Comparison of ENCODE assay signal across 1 cellular context in the genomic region with DNA sequence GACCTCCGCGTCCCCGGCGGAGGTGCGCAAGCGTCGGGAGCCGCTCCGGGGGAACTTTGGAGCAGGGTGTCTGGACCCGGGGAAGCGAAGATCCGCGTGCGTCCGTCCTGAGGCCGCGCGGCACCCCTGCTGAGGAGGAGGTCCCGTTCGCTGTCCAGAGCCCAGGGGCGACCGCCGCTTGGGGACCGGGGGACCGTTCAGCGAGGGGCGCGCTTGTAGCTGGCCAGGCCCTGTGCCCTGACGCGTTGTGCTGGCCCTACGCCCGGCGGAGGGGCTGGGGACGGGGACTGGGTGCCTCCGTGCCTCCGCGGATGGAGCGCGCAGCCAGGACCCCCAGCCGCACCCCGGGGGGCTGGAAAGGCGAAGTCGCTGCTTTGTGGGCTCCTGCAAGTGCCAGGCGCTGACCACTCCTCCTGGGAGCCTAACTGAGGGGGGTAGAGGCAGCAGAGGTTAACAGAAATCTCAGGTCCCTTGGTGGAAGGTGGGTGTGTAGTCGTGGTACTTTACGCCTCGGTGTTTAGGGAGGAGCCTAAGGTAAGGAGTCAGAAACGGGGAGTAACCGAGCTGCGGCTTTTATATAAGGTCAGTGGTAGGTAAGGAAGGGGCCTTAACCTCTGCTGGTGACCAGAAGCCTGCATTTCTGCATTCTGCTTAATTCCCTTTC.
A peak's percentile ranks its signal among the peaks of the same experiment; 100 is the strongest.
TF ChIP-seq lines count a peak whose summit lies in the region.

A gene (plus strand): TSS at position 605 of the 664 bp plus-strand sequence. CDS start 90,642 bp downstream, outside the sequence.

TF ChIP-seq in HepG2, 621 proteins besides CTCF, POLR2A, EP300 and RAD21 (continued from another document and continues in another):
- TF ChIP-seq EEA1 (CRISPR knock-in tag; IDR thresholded peaks at IDR 0.05; ENCODE audit: borderline replicate concordance), result peak; percentile 60; the same call in 1 of the 2 replicates
- TF ChIP-seq ZBTB8A (CRISPR knock-in tag; IDR thresholded peaks at IDR 0.05; ENCODE audit: borderline replicate concordance, low read depth), result 0 out of 2 replicates have a peak, but pooled peaks have one; percentile 47
- no peak for TF ChIP-seq GATAD1 (CRISPR knock-in tag; IDR thresholded peaks at IDR 0.05)
- TF ChIP-seq, protein P1, sequence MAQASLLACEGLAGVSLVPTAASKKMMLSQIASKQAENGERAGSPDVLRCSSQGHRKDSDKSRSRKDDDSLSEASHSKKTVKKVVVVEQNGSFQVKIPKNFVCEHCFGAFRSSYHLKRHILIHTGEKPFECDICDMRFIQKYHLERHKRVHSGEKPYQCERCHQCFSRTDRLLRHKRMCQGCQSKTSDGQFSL (CRISPR knock-in tag; IDR thresholded peaks at IDR 0.05), result no peak
- TF ChIP-seq ZFY (CRISPR knock-in tag; IDR thresholded peaks at IDR 0.05), result peak; percentile 71
- TF ChIP-seq, protein P2, sequence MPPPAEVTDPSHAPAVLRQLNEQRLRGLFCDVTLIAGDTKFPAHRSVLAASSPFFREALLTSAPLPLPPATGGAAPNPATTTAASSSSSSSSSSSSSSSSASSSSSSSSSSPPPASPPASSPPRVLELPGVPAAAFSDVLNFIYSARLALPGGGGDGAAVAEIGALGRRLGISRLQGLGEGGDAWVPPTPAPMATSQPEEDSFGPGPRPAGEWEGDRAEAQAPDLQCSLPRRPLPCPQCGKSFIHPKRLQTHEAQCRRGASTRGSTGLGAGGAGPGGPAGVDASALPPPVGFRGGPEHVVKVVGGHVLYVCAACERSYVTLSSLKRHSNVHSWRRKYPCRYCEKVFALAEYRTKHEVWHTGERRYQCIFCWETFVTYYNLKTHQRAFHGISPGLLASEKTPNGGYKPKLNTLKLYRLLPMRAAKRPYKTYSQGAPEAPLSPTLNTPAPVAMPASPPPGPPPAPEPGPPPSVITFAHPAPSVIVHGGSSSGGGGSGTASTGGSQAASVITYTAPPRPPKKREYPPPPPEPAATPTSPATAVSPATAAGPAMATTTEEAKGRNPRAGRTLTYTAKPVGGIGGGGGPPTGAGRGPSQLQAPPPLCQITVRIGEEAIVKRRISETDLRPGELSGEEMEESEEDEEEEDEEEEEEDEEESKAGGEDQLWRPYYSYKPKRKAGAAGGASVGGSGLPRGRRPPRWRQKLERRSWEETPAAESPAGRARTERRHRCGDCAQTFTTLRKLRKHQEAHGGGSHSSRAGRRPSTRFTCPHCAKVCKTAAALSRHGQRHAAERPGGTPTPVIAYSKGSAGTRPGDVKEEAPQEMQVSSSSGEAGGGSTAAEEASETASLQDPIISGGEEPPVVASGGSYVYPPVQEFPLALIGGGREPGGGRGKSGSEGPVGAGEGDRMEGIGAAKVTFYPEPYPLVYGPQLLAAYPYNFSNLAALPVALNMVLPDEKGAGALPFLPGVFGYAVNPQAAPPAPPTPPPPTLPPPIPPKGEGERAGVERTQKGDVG (CRISPR knock-in tag; IDR thresholded peaks at IDR 0.05; ENCODE audit: borderline replicate concordance), result 0 out of 2 replicates have a peak, but pooled peaks have one; percentile 23
- TF ChIP-seq FOSL2 (CRISPR knock-in tag; IDR thresholded peaks at IDR 0.05), result no peak
- TF ChIP-seq ZNF792 (CRISPR knock-in tag; IDR thresholded peaks at IDR 0.05), result peak; percentile 54; the same call in 1 of the 2 replicates
- TF ChIP-seq, protein P3, sequence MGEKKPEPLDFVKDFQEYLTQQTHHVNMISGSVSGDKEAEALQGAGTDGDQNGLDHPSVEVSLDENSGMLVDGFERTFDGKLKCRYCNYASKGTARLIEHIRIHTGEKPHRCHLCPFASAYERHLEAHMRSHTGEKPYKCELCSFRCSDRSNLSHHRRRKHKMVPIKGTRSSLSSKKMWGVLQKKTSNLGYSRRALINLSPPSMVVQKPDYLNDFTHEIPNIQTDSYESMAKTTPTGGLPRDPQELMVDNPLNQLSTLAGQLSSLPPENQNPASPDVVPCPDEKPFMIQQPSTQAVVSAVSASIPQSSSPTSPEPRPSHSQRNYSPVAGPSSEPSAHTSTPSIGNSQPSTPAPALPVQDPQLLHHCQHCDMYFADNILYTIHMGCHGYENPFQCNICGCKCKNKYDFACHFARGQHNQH (CRISPR knock-in tag; IDR thresholded peaks at IDR 0.05), result peak; percentile 36; the same call in 1 of the 2 replicates
- no peak for TF ChIP-seq CREM (IDR thresholded peaks at IDR 0.05)
- no peak for TF ChIP-seq CREM (CRISPR knock-in tag; IDR thresholded peaks at IDR 0.05)
- TF ChIP-seq TBL1XR1 (IDR thresholded peaks at IDR 0.05; ENCODE audit: borderline replicate concordance, low read length, partially characterized antibody), result no peak
- no peak for TF ChIP-seq ZBTB1 (CRISPR knock-in tag; IDR thresholded peaks at IDR 0.05; ENCODE audit: borderline replicate concordance)
- TF ChIP-seq TRIM24 (CRISPR knock-in tag; IDR thresholded peaks at IDR 0.05), result no peak
- TF ChIP-seq, protein P4, sequence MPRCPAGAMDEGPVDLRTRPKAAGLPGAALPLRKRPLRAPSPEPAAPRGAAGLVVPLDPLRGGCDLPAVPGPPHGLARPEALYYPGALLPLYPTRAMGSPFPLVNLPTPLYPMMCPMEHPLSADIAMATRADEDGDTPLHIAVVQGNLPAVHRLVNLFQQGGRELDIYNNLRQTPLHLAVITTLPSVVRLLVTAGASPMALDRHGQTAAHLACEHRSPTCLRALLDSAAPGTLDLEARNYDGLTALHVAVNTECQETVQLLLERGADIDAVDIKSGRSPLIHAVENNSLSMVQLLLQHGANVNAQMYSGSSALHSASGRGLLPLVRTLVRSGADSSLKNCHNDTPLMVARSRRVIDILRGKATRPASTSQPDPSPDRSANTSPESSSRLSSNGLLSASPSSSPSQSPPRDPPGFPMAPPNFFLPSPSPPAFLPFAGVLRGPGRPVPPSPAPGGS (CRISPR knock-in tag; IDR thresholded peaks at IDR 0.05), result peak; percentile 68; the same call in 1 of the 2 replicates
- TF ChIP-seq PHF20 (CRISPR knock-in tag; IDR thresholded peaks at IDR 0.05), result no peak; the same call in 1 of the 2 replicates
- no peak for TF ChIP-seq KLF9 (CRISPR knock-in tag; IDR thresholded peaks at IDR 0.05; ENCODE audit: low read depth)
- no peak for TF ChIP-seq ATF7 (IDR thresholded peaks at IDR 0.05)
- no peak for TF ChIP-seq ATF7 (CRISPR knock-in tag; IDR thresholded peaks at IDR 0.05)
- TF ChIP-seq, protein P5, sequence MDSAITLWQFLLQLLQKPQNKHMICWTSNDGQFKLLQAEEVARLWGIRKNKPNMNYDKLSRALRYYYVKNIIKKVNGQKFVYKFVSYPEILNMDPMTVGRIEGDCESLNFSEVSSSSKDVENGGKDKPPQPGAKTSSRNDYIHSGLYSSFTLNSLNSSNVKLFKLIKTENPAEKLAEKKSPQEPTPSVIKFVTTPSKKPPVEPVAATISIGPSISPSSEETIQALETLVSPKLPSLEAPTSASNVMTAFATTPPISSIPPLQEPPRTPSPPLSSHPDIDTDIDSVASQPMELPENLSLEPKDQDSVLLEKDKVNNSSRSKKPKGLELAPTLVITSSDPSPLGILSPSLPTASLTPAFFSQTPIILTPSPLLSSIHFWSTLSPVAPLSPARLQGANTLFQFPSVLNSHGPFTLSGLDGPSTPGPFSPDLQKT (CRISPR knock-in tag; IDR thresholded peaks at IDR 0.05; ENCODE audit: borderline replicate concordance), result no peak
- TF ChIP-seq KLF15 (CRISPR knock-in tag; IDR thresholded peaks at IDR 0.05; ENCODE audit: borderline replicate concordance), result no peak
- no peak for TF ChIP-seq MYNN (CRISPR knock-in tag; IDR thresholded peaks at IDR 0.05; ENCODE audit: low read depth)
- TF ChIP-seq ZMYM3 (CRISPR knock-in tag; IDR thresholded peaks at IDR 0.05), result 0 out of 2 replicates have a peak, but pooled peaks have one; percentile 36
- 0 out of 2 replicates have a peak, but pooled peaks have one; percentile 25 for TF ChIP-seq ZNF343 (CRISPR knock-in tag; IDR thresholded peaks at IDR 0.05)
- TF ChIP-seq, protein P6, sequence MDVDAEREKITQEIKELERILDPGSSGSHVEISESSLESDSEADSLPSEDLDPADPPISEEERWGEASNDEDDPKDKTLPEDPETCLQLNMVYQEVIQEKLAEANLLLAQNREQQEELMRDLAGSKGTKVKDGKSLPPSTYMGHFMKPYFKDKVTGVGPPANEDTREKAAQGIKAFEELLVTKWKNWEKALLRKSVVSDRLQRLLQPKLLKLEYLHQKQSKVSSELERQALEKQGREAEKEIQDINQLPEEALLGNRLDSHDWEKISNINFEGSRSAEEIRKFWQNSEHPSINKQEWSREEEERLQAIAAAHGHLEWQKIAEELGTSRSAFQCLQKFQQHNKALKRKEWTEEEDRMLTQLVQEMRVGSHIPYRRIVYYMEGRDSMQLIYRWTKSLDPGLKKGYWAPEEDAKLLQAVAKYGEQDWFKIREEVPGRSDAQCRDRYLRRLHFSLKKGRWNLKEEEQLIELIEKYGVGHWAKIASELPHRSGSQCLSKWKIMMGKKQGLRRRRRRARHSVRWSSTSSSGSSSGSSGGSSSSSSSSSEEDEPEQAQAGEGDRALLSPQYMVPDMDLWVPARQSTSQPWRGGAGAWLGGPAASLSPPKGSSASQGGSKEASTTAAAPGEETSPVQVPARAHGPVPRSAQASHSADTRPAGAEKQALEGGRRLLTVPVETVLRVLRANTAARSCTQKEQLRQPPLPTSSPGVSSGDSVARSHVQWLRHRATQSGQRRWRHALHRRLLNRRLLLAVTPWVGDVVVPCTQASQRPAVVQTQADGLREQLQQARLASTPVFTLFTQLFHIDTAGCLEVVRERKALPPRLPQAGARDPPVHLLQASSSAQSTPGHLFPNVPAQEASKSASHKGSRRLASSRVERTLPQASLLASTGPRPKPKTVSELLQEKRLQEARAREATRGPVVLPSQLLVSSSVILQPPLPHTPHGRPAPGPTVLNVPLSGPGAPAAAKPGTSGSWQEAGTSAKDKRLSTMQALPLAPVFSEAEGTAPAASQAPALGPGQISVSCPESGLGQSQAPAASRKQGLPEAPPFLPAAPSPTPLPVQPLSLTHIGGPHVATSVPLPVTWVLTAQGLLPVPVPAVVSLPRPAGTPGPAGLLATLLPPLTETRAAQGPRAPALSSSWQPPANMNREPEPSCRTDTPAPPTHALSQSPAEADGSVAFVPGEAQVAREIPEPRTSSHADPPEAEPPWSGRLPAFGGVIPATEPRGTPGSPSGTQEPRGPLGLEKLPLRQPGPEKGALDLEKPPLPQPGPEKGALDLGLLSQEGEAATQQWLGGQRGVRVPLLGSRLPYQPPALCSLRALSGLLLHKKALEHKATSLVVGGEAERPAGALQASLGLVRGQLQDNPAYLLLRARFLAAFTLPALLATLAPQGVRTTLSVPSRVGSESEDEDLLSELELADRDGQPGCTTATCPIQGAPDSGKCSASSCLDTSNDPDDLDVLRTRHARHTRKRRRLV (CRISPR knock-in tag; IDR thresholded peaks at IDR 0.05), result no peak
- TF ChIP-seq ZNF441 (CRISPR knock-in tag; IDR thresholded peaks at IDR 0.05; ENCODE audit: borderline replicate concordance), result no peak
- TF ChIP-seq ZNF629 (CRISPR knock-in tag; conservative IDR thresholded peaks at IDR 0.05), result no peak
- no peak for TF ChIP-seq BHLHE40 (IDR thresholded peaks at IDR 0.05; ENCODE audit: low read length)
- no peak for TF ChIP-seq ZNF773 (CRISPR knock-in tag; IDR thresholded peaks at IDR 0.05; ENCODE audit: borderline replicate concordance)
- TF ChIP-seq CC2D1A (CRISPR knock-in tag; IDR thresholded peaks at IDR 0.05), result no peak
- TF ChIP-seq MAFG (CRISPR knock-in tag; IDR thresholded peaks at IDR 0.05), result no peak
- TF ChIP-seq ZNF235 (CRISPR knock-in tag; IDR thresholded peaks at IDR 0.05; ENCODE audit: borderline replicate concordance), result 0 out of 2 replicates have a peak, but pooled peaks have one; percentile 21
- TF ChIP-seq KLF12 (CRISPR knock-in tag; IDR thresholded peaks at IDR 0.05; ENCODE audit: borderline replicate concordance), result no peak
- TF ChIP-seq POLR2G (IDR thresholded peaks at IDR 0.05; ENCODE audit: low read depth, low read length), result peak; percentile 68
- TF ChIP-seq, protein P7, sequence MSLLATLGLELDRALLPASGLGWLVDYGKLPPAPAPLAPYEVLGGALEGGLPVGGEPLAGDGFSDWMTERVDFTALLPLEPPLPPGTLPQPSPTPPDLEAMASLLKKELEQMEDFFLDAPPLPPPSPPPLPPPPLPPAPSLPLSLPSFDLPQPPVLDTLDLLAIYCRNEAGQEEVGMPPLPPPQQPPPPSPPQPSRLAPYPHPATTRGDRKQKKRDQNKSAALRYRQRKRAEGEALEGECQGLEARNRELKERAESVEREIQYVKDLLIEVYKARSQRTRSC (CRISPR knock-in tag; IDR thresholded peaks at IDR 0.05; ENCODE audit: low read depth), result no peak
- TF ChIP-seq, protein P8, sequence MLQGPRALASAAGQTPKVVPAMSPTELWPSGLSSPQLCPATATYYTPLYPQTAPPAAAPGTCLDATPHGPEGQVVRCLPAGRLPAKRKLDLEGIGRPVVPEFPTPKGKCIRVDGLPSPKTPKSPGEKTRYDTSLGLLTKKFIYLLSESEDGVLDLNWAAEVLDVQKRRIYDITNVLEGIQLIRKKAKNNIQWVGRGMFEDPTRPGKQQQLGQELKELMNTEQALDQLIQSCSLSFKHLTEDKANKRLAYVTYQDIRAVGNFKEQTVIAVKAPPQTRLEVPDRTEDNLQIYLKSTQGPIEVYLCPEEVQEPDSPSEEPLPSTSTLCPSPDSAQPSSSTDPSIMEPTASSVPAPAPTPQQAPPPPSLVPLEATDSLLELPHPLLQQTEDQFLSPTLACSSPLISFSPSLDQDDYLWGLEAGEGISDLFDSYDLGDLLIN (CRISPR knock-in tag; IDR thresholded peaks at IDR 0.05; ENCODE audit: borderline replicate concordance), result no peak
- TF ChIP-seq ZBTB20 (CRISPR knock-in tag; IDR thresholded peaks at IDR 0.05; ENCODE audit: borderline replicate concordance, low read depth), result no peak
- TF ChIP-seq, protein P9, sequence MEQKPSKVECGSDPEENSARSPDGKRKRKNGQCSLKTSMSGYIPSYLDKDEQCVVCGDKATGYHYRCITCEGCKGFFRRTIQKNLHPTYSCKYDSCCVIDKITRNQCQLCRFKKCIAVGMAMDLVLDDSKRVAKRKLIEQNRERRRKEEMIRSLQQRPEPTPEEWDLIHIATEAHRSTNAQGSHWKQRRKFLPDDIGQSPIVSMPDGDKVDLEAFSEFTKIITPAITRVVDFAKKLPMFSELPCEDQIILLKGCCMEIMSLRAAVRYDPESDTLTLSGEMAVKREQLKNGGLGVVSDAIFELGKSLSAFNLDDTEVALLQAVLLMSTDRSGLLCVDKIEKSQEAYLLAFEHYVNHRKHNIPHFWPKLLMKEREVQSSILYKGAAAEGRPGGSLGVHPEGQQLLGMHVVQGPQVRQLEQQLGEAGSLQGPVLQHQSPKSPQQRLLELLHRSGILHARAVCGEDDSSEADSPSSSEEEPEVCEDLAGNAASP (CRISPR knock-in tag; IDR thresholded peaks at IDR 0.05; ENCODE audit: borderline replicate concordance), result peak; percentile 17; the same call in 1 of the 2 replicates
- no peak for TF ChIP-seq GTF2F1 (IDR thresholded peaks at IDR 0.05; ENCODE audit: low read length)
- TF ChIP-seq, protein P10, sequence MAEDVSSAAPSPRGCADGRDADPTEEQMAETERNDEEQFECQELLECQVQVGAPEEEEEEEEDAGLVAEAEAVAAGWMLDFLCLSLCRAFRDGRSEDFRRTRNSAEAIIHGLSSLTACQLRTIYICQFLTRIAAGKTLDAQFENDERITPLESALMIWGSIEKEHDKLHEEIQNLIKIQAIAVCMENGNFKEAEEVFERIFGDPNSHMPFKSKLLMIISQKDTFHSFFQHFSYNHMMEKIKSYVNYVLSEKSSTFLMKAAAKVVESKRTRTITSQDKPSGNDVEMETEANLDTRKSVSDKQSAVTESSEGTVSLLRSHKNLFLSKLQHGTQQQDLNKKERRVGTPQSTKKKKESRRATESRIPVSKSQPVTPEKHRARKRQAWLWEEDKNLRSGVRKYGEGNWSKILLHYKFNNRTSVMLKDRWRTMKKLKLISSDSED (CRISPR knock-in tag; IDR thresholded peaks at IDR 0.05), result no peak
- TF ChIP-seq TBX2 (CRISPR knock-in tag; IDR thresholded peaks at IDR 0.05; ENCODE audit: borderline replicate concordance), result peak; percentile 69; the same call in 1 of the 2 replicates
- peak; percentile 51; the same call in 1 of the 2 replicates for TF ChIP-seq FIP1L1 (IDR thresholded peaks at IDR 0.05; ENCODE audit: borderline replicate concordance, insufficient read depth, low read depth, low read length)
